ENCODE assay signal across 2 cellular contexts in genomic region chr2:73877984-73878383, GRCh38.
TF ChIP-seq lines count a peak whose summit lies in the region.

No MANE protein-coding gene starts in this region.

TF ChIP-seq in HEK293, 187 proteins besides CTCF, POLR2A, EP300 and RAD21:
- peak; percentile 96 for TF ChIP-seq ZNF146 (tag by site-specific recombination; IDR thresholded peaks at IDR 0.05)

TF ChIP-seq in K562, 482 proteins besides CTCF, POLR2A, EP300 and RAD21:
- peak; percentile 13 to 31; a peak in 2 of 4 replicates for TF ChIP-seq KDM1A (IDR thresholded peaks at IDR 0.05)
- TF ChIP-seq ZNF146 (CRISPR knock-in tag; IDR thresholded peaks at IDR 0.05; ENCODE audit: unreplicated experiment): peak; percentile 96
- TF ChIP-seq RBM25 (IDR thresholded peaks at IDR 0.05; ENCODE audit: low read depth, low read length, severe bottlenecking): peak; percentile 23
